Comparison of ENCODE assay signal across 17 cellular contexts in the genomic region with DNA sequence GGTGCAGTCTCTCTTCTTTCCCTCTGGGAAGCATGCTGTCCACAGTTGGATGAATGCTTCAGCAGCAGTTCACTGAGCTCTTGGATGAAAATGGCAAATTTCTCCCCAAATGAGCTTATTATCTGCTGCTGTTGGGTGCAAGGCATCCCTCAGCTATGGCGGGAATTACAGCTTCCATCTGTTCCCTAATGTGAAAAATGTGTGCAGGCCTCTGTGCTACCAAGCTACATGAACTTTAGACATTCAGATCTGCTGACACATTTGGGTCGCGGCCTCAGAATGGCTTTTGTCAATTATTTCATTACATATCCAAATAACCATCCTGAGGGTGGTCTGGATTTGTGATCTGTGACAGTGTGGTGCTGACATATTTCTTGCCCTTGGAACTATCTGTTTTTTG.
DNase-seq lines count a peak whose midpoint lies in the region; ATAC-seq and TF ChIP-seq lines count a peak whose summit lies in the region.
"Had no signal": no experiment of that assay in that cellular context is flagged by ENCODE, and none has a peak within 500 bp of the region (broad histone marks: within the 10 kb centered on the region; RNA-seq: fewer than 3 reads in every experiment).

No MANE protein-coding gene starts in this region.

- ATAC-seq in HG03095 (IDR thresholded peaks at IDR 0.05; ENCODE audit: unreplicated experiment) = no peak
- ATAC-seq: CD8-positive, alpha-beta T cell had no signal

- H3K4me3 Mint-ChIP-seq in nephron progenitor cell = no peak overlapping the region
- H3K4me3 Mint-ChIP-seq: CD8-positive, alpha-beta T cell had no signal

- H3K36me3 Mint-ChIP-seq in nephron progenitor cell (ENCODE audit: low read depth) = peaks cover 5% of the 10 kb centered on the region
- H3K36me3 Mint-ChIP-seq: CD8-positive, alpha-beta T cell had no signal

- H3K9ac ChIP-seq in SK-N-SH = no peak overlapping the region
- H3K9ac ChIP-seq: BLaER1 had no signal

- no peaks in the 10 kb centered on the region; the same call in 1 of the 2 replicates for H3K79me2 ChIP-seq in SK-N-SH (ENCODE audit: insufficient read depth)

- WGBS in SK-N-SH (ENCODE audit: low lambda C conversion rate) = 30% methylated on average over 3 of the region's 3 CpGs

- POLR2A ChIA-PET in SK-N-SH (lab: Yijun Ruan, JAX) = no interaction called here

- H3K4me2 ChIP-seq in SK-N-SH = no peak overlapping the region
- H3K4me2 ChIP-seq: BLaER1 had no signal

- no peaks in the 10 kb centered on the region for H4K20me1 ChIP-seq in SK-N-SH (ENCODE audit: insufficient read depth)
- H4K20me1 ChIP-seq: BLaER1 had no signal

- H3K9me3 ChIP-seq in SK-N-SH = no peaks in the 10 kb centered on the region
- H3K9me3 ChIP-seq: BLaER1 had no signal

- in situ Hi-C loops in Caki2 (cut with HindIII; ENCODE audit: low pct_unique_long_range_greater_than_20kb, low sequenced_read_pairs) = no loop called here

- peaks cover 6% of the 10 kb centered on the region for H3K27me3 Mint-ChIP-seq in nephron progenitor cell (ENCODE audit: low read depth, poor library complexity)

- H2AFZ ChIP-seq in SK-N-SH (ENCODE audit: low read depth) = no peak overlapping the region

- peaks cover 4 to 10% of the 10 kb centered on the region in 2 experiments; a peak in 2 of 4 replicates for H3K4me1 ChIP-seq in SK-N-SH (ENCODE audit: control insufficient read depth in 1 of 2, insufficient read depth in 2 of 2, low read depth in 1 of 2, low read length in 1 of 2)
- H3K4me1 ChIP-seq: BLaER1 had no signal

- peak in 1 of 2 experiments; percentile 92; a peak in 2 of 4 replicates for TF ChIP-seq EP300 in SK-N-SH (IDR thresholded peaks at IDR 0.05; ENCODE audit: borderline replicate concordance in 1 of 2, low read depth in 1 of 2, low read length in 1 of 2)

- no peaks in the 10 kb centered on the region for H3F3A ChIP-seq in SK-N-SH (replicated peaks; ENCODE audit: insufficient read depth)

- no peak for TF ChIP-seq CTCF in SK-N-SH (IDR thresholded peaks at IDR 0.05)
- no peak for TF ChIP-seq CTCF in nephron progenitor cell (IDR thresholded peaks at IDR 0.05)

- CTCF ChIA-PET in SK-N-SH (lab: Yijun Ruan, JAX) = no interaction called here

- DNase-seq in Caki2 (ENCODE audit: low read depth) (peak; percentile 6), GM03348 (ENCODE audit: low spot score) (peak; percentile 13), SK-N-SH (peak; percentile 21), retina (peak; percentile 66), nephron progenitor cell (no peak), NCI-H2227 treated with DMSO at 0.1 percent for 48 hours (lab: John Stamatoyannopoulos, UW) (no peak)
- DNase-seq: CD8-positive, alpha-beta T cell; DMS79; GDM1; GOT3; KBM-7; MV-4-11; NCI-H1436; NCI-H2081 treated with DMSO at 0.1 percent for 48 hours; NCI-H774 had no signal

- peak overlapping the region in 1 of 2 experiments; percentile 72; a peak in 2 of 4 replicates for H3K27ac ChIP-seq in SK-N-SH (ENCODE audit: low read depth in 2 of 2, low read length in 1 of 2)
- H3K27ac ChIP-seq: BLaER1 had no signal

- no peaks in the 10 kb centered on the region for H3K27me3 ChIP-seq in SK-N-SH (ENCODE audit: insufficient read depth)

- no peaks in the 10 kb centered on the region for H3K9me2 ChIP-seq in SK-N-SH

- peaks cover 11% of the 10 kb centered on the region for H3K9me3 Mint-ChIP-seq in nephron progenitor cell
- H3K9me3 Mint-ChIP-seq: CD8-positive, alpha-beta T cell had no signal

- H3K36me3 ChIP-seq in SK-N-SH (replicated peaks in 1 of 2; ENCODE audit: control insufficient read depth in 1 of 2, insufficient read depth in 2 of 2, low read length in 1 of 2) = no peaks in the 10 kb centered on the region
- H3K36me3 ChIP-seq: BLaER1 had no signal

- no peak overlapping the region for H3K4me3 ChIP-seq in SK-N-SH (ENCODE audit: low read depth in 2 of 2, low read length in 1 of 2)
- H3K4me3 ChIP-seq: BLaER1 had no signal

- no peak overlapping the region for H3K27ac Mint-ChIP-seq in nephron progenitor cell
- H3K27ac Mint-ChIP-seq: CD8-positive, alpha-beta T cell had no signal

- TF ChIP-seq RAD21 in SK-N-SH (IDR thresholded peaks at IDR 0.05; ENCODE audit: low read length) = peak; percentile 6; the same call in 1 of the 2 replicates

- H3K4me1 Mint-ChIP-seq in nephron progenitor cell = peaks cover 59% of the 10 kb centered on the region

TF ChIP-seq in SK-N-SH, 30 proteins besides CTCF, POLR2A, EP300 and RAD21:
- TF ChIP-seq, protein P1, sequence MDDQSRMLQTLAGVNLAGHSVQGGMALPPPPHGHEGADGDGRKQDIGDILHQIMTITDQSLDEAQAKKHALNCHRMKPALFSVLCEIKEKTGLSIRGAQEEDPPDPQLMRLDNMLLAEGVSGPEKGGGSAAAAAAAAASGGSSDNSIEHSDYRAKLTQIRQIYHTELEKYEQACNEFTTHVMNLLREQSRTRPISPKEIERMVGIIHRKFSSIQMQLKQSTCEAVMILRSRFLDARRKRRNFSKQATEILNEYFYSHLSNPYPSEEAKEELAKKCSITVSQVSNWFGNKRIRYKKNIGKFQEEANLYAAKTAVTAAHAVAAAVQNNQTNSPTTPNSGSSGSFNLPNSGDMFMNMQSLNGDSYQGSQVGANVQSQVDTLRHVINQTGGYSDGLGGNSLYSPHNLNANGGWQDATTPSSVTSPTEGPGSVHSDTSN (IDR thresholded peaks at IDR 0.05) = no peak
- peak; percentile 42; the same call in 1 of the 2 replicates for TF ChIP-seq GATA2 (CRISPR knock-in tag; IDR thresholded peaks at IDR 0.05)
- TF ChIP-seq, protein P2, sequence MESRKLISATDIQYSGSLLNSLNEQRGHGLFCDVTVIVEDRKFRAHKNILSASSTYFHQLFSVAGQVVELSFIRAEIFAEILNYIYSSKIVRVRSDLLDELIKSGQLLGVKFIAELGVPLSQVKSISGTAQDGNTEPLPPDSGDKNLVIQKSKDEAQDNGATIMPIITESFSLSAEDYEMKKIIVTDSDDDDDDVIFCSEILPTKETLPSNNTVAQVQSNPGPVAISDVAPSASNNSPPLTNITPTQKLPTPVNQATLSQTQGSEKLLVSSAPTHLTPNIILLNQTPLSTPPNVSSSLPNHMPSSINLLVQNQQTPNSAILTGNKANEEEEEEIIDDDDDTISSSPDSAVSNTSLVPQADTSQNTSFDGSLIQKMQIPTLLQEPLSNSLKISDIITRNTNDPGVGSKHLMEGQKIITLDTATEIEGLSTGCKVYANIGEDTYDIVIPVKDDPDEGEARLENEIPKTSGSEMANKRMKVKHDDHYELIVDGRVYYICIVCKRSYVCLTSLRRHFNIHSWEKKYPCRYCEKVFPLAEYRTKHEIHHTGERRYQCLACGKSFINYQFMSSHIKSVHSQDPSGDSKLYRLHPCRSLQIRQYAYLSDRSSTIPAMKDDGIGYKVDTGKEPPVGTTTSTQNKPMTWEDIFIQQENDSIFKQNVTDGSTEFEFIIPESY (IDR thresholded peaks at IDR 0.05; ENCODE audit: borderline replicate concordance, low read depth) = no peak
- TF ChIP-seq CHD2 (IDR thresholded peaks at IDR 0.05; ENCODE audit: low read length, partially characterized antibody) = peak; percentile 46
- no peak for TF ChIP-seq JUND (IDR thresholded peaks at IDR 0.05)
- TF ChIP-seq RCOR1 (IDR thresholded peaks at IDR 0.05; ENCODE audit: low read length) = peak; percentile 59
- TF ChIP-seq MXI1 (IDR thresholded peaks at IDR 0.05; ENCODE audit: low read depth, low read length) = peak; percentile 41; the same call in 1 of the 2 replicates
- TF ChIP-seq TCF12 (IDR thresholded peaks at IDR 0.05) = peak; percentile 34; the same call in 1 of the 2 replicates

Comparison
In these comparisons a context has a peak if more than half of its experiments do, and no peak if none do; other contexts are left out.
1. DNase-seq: peak in Caki2 (single experiment), GM03348 (single experiment), SK-N-SH (single experiment) and retina (single experiment); none in nephron progenitor cell (single experiment) and NCI-H2227 treated with DMSO at 0.1 percent for 48 hours (single experiment).